Comparison of ENCODE assay signal across 36 cellular contexts in the genomic region with DNA sequence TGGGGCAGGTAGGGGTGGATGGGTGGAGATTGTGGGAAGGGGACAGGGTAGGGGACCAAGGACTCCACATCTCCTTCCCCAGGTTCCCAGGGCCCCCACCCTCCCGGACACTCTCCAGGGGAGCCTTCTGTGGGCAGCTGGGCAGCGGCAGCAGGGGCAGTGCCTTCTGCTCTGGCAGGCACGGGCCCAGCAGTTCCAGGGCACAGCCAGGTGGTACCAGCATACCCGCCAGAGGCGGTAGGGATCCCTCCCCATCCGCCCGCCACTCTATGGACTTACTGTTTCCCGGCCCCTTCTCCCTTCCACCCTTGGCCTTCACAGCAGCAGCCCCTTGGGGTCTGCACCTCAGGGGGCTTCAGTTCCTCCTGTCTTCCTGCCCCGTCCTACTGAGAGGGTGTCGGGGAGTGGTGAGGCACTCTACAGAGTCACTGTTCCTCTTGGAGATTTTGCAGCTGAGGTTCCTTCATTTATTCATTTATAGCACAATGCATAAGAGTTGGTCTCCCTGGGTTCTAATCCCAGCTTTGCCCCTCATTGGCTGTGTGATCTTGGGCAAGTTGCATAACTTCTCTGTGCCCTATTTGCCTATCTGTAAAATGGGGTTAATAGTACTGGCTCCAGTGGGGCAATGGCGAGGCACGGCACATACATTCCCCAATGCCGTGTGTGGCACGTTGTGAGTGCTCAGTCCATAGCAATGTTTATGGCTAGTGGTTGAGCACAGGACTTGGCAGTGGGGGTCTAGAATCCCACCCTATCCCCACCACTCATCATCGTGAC. TPM values are rescaled to one million over a fixed set of nuclear protein-coding genes. Genes with fewer than 3 reads are reported as not detected.
"Had no signal": no experiment of that assay in that cellular context is flagged by ENCODE, and none has a peak within 500 bp of the region (broad histone marks: within the 10 kb centered on the region; RNA-seq: fewer than 3 reads in every experiment).

No MANE protein-coding gene starts in this region.

- H3K4me2 ChIP-seq: PC-9 had no signal

- H3K9me3 ChIP-seq: adrenal gland, body of pancreas, breast epithelium had no signal

- H3K27ac Mint-ChIP-seq: activated CD4-positive, alpha-beta T cell treated with anti-CD3 and anti-CD28 coated beads, Interleukin-2, amount 10 ng/mL, durations not matched to agents 24 days and 14 days; activated CD8-positive, alpha-beta T cell treated with anti-CD3 and anti-CD28 coated beads, Interleukin-2, amount 10 ng/mL, durations not matched to agents 7 days and 5 days; activated naive CD4-positive, alpha-beta T cell treated with anti-CD3 and anti-CD28 coated beads, Interleukin-2, amount 50 U/mL, for 24 hours; activated T-cell treated with anti-CD3 and anti-CD28 coated beads, Interleukin-2, amount 50 U/mL, for 24 hours; activated T-helper 2 cell treated with anti-CD3 and anti-CD28 coated beads, Interferon-gamma antibody, Interleukin-2, Interleukin-4, amounts not matched to agents 10 μg/mL and 5 μg/mL and 100 μg/mL, durations not matched to agents 14 hours and 24 hours and 36 hours had no signal

- ATAC-seq: activated CD8-positive, alpha-beta T cell treated with anti-CD3 and anti-CD28 coated beads, Interleukin-2, amount 10 ng/mL, durations not matched to agents 7 days and 5 days; body of pancreas had no signal

- H3K4me3 Mint-ChIP-seq: activated CD4-positive, alpha-beta T cell treated with anti-CD3 and anti-CD28 coated beads, Interleukin-2, amount 10 ng/mL, durations not matched to agents 24 days and 14 days; activated CD8-positive, alpha-beta T cell treated with anti-CD3 and anti-CD28 coated beads, Interleukin-2, amount 10 ng/mL, durations not matched to agents 7 days and 5 days; activated naive CD4-positive, alpha-beta T cell treated with anti-CD3 and anti-CD28 coated beads, Interleukin-2, amount 50 U/mL, for 24 hours; activated T-cell treated with anti-CD3 and anti-CD28 coated beads, Interleukin-2, amount 50 U/mL, for 24 hours had no signal

- H3K9me3 Mint-ChIP-seq: activated CD4-positive, alpha-beta T cell treated with anti-CD3 and anti-CD28 coated beads, Interleukin-2, amount 10 ng/mL, durations not matched to agents 24 days and 14 days; activated naive CD4-positive, alpha-beta T cell treated with anti-CD3 and anti-CD28 coated beads, Interleukin-2, amount 50 U/mL, for 24 hours; activated T-cell treated with anti-CD3 and anti-CD28 coated beads, Interleukin-2, amount 50 U/mL, for 24 hours; activated T-helper 2 cell treated with anti-CD3 and anti-CD28 coated beads, Interferon-gamma antibody, Interleukin-2, Interleukin-4, amounts not matched to agents 10 μg/mL and 5 μg/mL and 100 μg/mL, durations not matched to agents 14 hours and 24 hours and 36 hours had no signal

- H3K4me1 Mint-ChIP-seq: activated CD4-positive, alpha-beta T cell treated with anti-CD3 and anti-CD28 coated beads, Interleukin-2, amount 10 ng/mL, durations not matched to agents 24 days and 14 days; activated naive CD4-positive, alpha-beta T cell treated with anti-CD3 and anti-CD28 coated beads, Interleukin-2, amount 50 U/mL, for 24 hours had no signal

- H2AFZ ChIP-seq: PC-9 had no signal

- H3K4me1 ChIP-seq: adrenal gland, body of pancreas, breast epithelium had no signal

- H3K36me3 ChIP-seq: adrenal gland, breast epithelium, WERI-Rb-1 had no signal

- H3K4me3 ChIP-seq: adrenal gland, body of pancreas, breast epithelium, PC-9 had no signal

- H3K27me3 ChIP-seq: adrenal gland, body of pancreas, breast epithelium had no signal

- H3K36me3 Mint-ChIP-seq: activated naive CD4-positive, alpha-beta T cell treated with anti-CD3 and anti-CD28 coated beads, Interleukin-2, amount 50 U/mL, for 24 hours had no signal

- DNase-seq: activated CD4-positive, alpha-beta T cell treated with anti-CD3 and anti-CD28 coated beads for 1 hour; activated CD4-positive, alpha-beta T cell treated with anti-CD3 and anti-CD28 coated beads, Interleukin-2, amount 10 ng/mL, durations not matched to agents 24 days and 14 days; activated CD4-positive, alpha-beta T cell treated with anti-CD3 and anti-CD28 coated beads, Interleukin-2, amount 50 U/mL, for 4 hours; activated CD4-positive, CD25-positive, alpha-beta regulatory T cell; activated CD8-positive, alpha-beta T cell treated with anti-CD3 and anti-CD28 coated beads, Interleukin-2, amount 10 ng/mL, durations not matched to agents 7 days and 5 days; activated gamma-delta T cell; activated naive CD4-positive, alpha-beta T cell treated with Interleukin-2 at 50 U/mL for 16 hours; activated T-cell treated with anti-CD3 and anti-CD28 coated beads, Interleukin-2, amount 50 U/mL, for 24 hours; adrenal gland; body of pancreas; central memory CD4-positive, alpha-beta T cell; NCI-H1092 treated with DMSO at 0.1 percent for 48 hours; NCI-H1417; NCI-H146; NCI-H187; NCI-H2029 treated with DMSO at 0.1 percent for 48 hours; NCI-H2107; NCI-H2171; NCI-H510A; NCI-H526; NCI-H748 treated with DMSO at 0.1 percent for 48 hours; NK-92 treated with Interleukin-12 subunit alpha and Interleukin-12 subunit beta, amount 100 ng/mL, for 24 hours; PC-9; Right ventricle myocardium superior; SW 1271; T-helper 1 cell; T-helper 2 cell; T-helper 9 cell; WERI-Rb-1 had no signal

- H3K27me3 Mint-ChIP-seq: activated CD4-positive, alpha-beta T cell treated with anti-CD3 and anti-CD28 coated beads, Interleukin-2, amount 10 ng/mL, durations not matched to agents 24 days and 14 days; activated naive CD4-positive, alpha-beta T cell treated with anti-CD3 and anti-CD28 coated beads, Interleukin-2, amount 50 U/mL, for 24 hours; activated T-cell treated with anti-CD3 and anti-CD28 coated beads, Interleukin-2, amount 50 U/mL, for 24 hours had no signal

- H3K27ac ChIP-seq: adrenal gland, body of pancreas, breast epithelium, PC-9, RWPE1, WERI-Rb-1 had no signal

- FAIRE-seq: astrocyte, RCC 7860 had no signal

RNA-seq across cellular contexts. Expression of gene C1orf167, which starts 17.0 kb away (rescaled TPM):
- total RNA-seq: activated CD4-positive, alpha-beta T cell treated with anti-CD3 and anti-CD28 coated beads, Interleukin-2, amount 10 ng/mL, durations not matched to agents 24 days and 14 days; activated CD8-positive, alpha-beta T cell treated with anti-CD3 and anti-CD28 coated beads, Interleukin-2, amount 10 ng/mL, durations not matched to agents 7 days and 5 days; activated T-helper 2 cell treated with anti-CD3 and anti-CD28 coated beads, Interferon-gamma antibody, Interleukin-2, Interleukin-4, amounts not matched to agents 10 μg/mL and 5 μg/mL and 100 μg/mL, durations not matched to agents 14 hours and 24 hours and 36 hours; astrocyte; body of pancreas; M059J; PC-9 had no signal
